Comparison of ENCODE assay signal across 13 cellular contexts in the genomic region with DNA sequence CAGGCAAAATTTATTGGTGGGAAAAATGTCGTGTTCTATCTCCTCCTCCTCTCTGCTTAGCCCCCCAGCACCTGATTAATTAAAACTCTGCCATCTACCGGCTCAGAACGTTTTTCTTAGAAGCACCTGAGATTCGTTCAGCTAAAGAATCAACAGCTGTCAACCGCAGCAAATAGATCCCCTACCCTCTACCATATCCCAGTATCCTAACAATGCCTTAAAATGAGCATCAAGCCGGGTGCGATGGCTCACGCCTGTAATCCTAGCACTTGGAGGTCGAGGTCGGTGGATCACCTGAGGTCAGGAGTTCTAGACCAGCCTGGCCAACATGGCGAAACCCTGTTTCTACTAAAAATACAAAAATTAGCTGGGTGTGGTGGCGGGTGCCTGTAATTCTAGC.
DNase-seq lines count a peak whose midpoint lies in the region; ATAC-seq and TF ChIP-seq lines count a peak whose summit lies in the region.
"Had no signal": no experiment of that assay in that cellular context is flagged by ENCODE, and none has a peak within 500 bp of the region (broad histone marks: within the 10 kb centered on the region; RNA-seq: fewer than 3 reads in every experiment).

No MANE protein-coding gene starts in this region.

- no peak for DNase-seq in HFFc6
- no peak for DNase-seq in breast epithelium (ENCODE audit: low spot score in 2 of 2)
- DNase-seq in mesenchymal stem cell, result no peak
- no peak for DNase-seq in pons (ENCODE audit: low spot score)
- DNase-seq in OCI-M2 (lab: John Stamatoyannopoulos, UW; ENCODE audit: unreplicated experiment), result no peak
- DNase-seq: CD4-positive, alpha-beta T cell; MM.1S had no signal

- H3K4me1 ChIP-seq in breast epithelium (no peaks in the 10 kb centered on the region), mesenchymal stem cell (ENCODE audit: control insufficient read depth, insufficient read depth, low read depth, low read length) (peaks cover 9% of the 10 kb centered on the region)

- peak overlapping the region in 1 of 2 experiments; percentile 26 for H3K4ac ChIP-seq in mesenchymal stem cell (ENCODE audit: low read depth in 1 of 2, low read length in 2 of 2)

- no peaks in the 10 kb centered on the region for H3K36me3 Mint-ChIP-seq in HFFc6 (ENCODE audit: low read depth)
- H3K36me3 Mint-ChIP-seq: activated naive CD4-positive, alpha-beta T cell treated with anti-CD3 and anti-CD28 coated beads, Interleukin-2, amount 50 U/mL, for 24 hours had no signal

- no peak overlapping the region for H2BK120ac ChIP-seq in mesenchymal stem cell (ENCODE audit: low read depth, low read length)

- H3K9ac ChIP-seq in mesenchymal stem cell (ENCODE audit: low read length), result peak overlapping the region; percentile 75
- H3K9ac ChIP-seq: neural progenitor cell, SK-N-SH had no signal

- 94% methylated on average over 11 of the region's 12 CpGs for WGBS in mesenchymal stem cell

- H3K9me3 Mint-ChIP-seq in HFFc6, result no peaks in the 10 kb centered on the region
- H3K9me3 Mint-ChIP-seq: CD4-positive, alpha-beta T cell had no signal

- no peak overlapping the region for H2AFZ ChIP-seq in mesenchymal stem cell (ENCODE audit: low read depth, low read length)
- H2AFZ ChIP-seq: neural progenitor cell had no signal

- H3K9me3 ChIP-seq in breast epithelium (no peaks in the 10 kb centered on the region), mesenchymal stem cell (ENCODE audit: control insufficient read depth, low read length) (no peaks in the 10 kb centered on the region)
- H3K9me3 ChIP-seq: SK-N-SH had no signal

- H3K27me3 Mint-ChIP-seq in HFFc6 (ENCODE audit: insufficient read depth), result no peaks in the 10 kb centered on the region

- peak overlapping the region; percentile 45 for H4K8ac ChIP-seq in mesenchymal stem cell (ENCODE audit: low read length)

- H3K23ac ChIP-seq in mesenchymal stem cell (ENCODE audit: low read length in 2 of 2), result no peak overlapping the region

- H2BK15ac ChIP-seq in mesenchymal stem cell (ENCODE audit: low read depth, poor library complexity, severe bottlenecking), result peak overlapping the region; percentile 49

- no peak overlapping the region for H3K4me3 Mint-ChIP-seq in HFFc6
- H3K4me3 Mint-ChIP-seq: activated naive CD4-positive, alpha-beta T cell treated with anti-CD3 and anti-CD28 coated beads, Interleukin-2, amount 50 U/mL, for 24 hours; CD4-positive, alpha-beta T cell; neural progenitor cell had no signal

- peak overlapping the region; percentile 12; the same call in 1 of the 2 replicates for H3K27ac Mint-ChIP-seq in HFFc6
- H3K27ac Mint-ChIP-seq: activated naive CD4-positive, alpha-beta T cell treated with anti-CD3 and anti-CD28 coated beads, Interleukin-2, amount 50 U/mL, for 24 hours; CD4-positive, alpha-beta T cell had no signal

- H2BK5ac ChIP-seq in mesenchymal stem cell (ENCODE audit: low read depth, low read length, poor library complexity, severe bottlenecking), result peak overlapping the region; percentile 21

- H3K18ac ChIP-seq in mesenchymal stem cell (ENCODE audit: low read depth in 1 of 2, low read length in 2 of 2), result peak overlapping the region in 1 of 2 experiments; percentile 70

- H3K36me3 ChIP-seq in breast epithelium (no peaks in the 10 kb centered on the region), mesenchymal stem cell (ENCODE audit: control insufficient read depth in 1 of 2, insufficient read depth in 2 of 2, low read depth in 1 of 2, low read length in 2 of 2) (no peaks in the 10 kb centered on the region)
- H3K36me3 ChIP-seq: neural progenitor cell had no signal

- H3K27me3 ChIP-seq in breast epithelium (no peaks in the 10 kb centered on the region), mesenchymal stem cell (ENCODE audit: control insufficient read depth in 1 of 2, insufficient read depth in 1 of 2, low read length in 2 of 2) (no peaks in the 10 kb centered on the region)
- H3K27me3 ChIP-seq: neural progenitor cell had no signal

- TF ChIP-seq CTCF in HFFc6 (IDR thresholded peaks at IDR 0.05), result no peak; the same call in 1 of the 2 replicates
- TF ChIP-seq CTCF in breast epithelium (IDR thresholded peaks at IDR 0.05), result no peak

- peaks cover 65% of the 10 kb centered on the region for H3K4me1 Mint-ChIP-seq in HFFc6 (ENCODE audit: low read depth)
- H3K4me1 Mint-ChIP-seq: activated naive CD4-positive, alpha-beta T cell treated with anti-CD3 and anti-CD28 coated beads, Interleukin-2, amount 50 U/mL, for 24 hours had no signal

- no peak overlapping the region for H2AK5ac ChIP-seq in mesenchymal stem cell (ENCODE audit: low read length, severe bottlenecking)

- H2BK12ac ChIP-seq in mesenchymal stem cell (ENCODE audit: low read length in 2 of 2), result peak overlapping the region in 1 of 2 experiments; percentile 74

- ATAC-seq in GM21515 (IDR thresholded peaks at IDR 0.05; ENCODE audit: unreplicated experiment), result no peak

- TF ChIP-seq POLR2A in breast epithelium (IDR thresholded peaks at IDR 0.05), result no peak

- intact Hi-C loops in breast epithelium (cut with DNase I; ENCODE audit: low total_unique reads), result no loop called here

- H4K91ac ChIP-seq in mesenchymal stem cell (ENCODE audit: low read length), result no peak overlapping the region

- peak overlapping the region; percentile 17 to 66 for H3K27ac ChIP-seq in breast epithelium
- peak overlapping the region; percentile 17 for H3K27ac ChIP-seq in mesenchymal stem cell (ENCODE audit: low read length, poor library complexity, severe bottlenecking)
- H3K27ac ChIP-seq in temporal lobe (ENCODE audit: low read depth, low read length), result peak overlapping the region; percentile 77
- H3K27ac ChIP-seq: neural progenitor cell, VCaP had no signal

- no peak overlapping the region for H3K4me2 ChIP-seq in mesenchymal stem cell (ENCODE audit: low read length, poor library complexity, severe bottlenecking)
- H3K4me2 ChIP-seq: neural progenitor cell, SK-N-SH had no signal

- H3K14ac ChIP-seq in mesenchymal stem cell (ENCODE audit: low read length in 2 of 2), result peak overlapping the region in 1 of 2 experiments; percentile 55

- peaks cover 19% of the 10 kb centered on the region for H3K79me1 ChIP-seq in mesenchymal stem cell (replicated peaks; ENCODE audit: low read length, poor library complexity, severe bottlenecking)

- H3K4me3 ChIP-seq in breast epithelium (peak overlapping the region in 1 of 3 donors; percentile 12), mesenchymal stem cell (ENCODE audit: insufficient read depth in 1 of 2, low read depth in 1 of 2, low read length in 2 of 2) (peak overlapping the region in 1 of 2 experiments; percentile 35)
- H3K4me3 ChIP-seq: neural progenitor cell had no signal

Comparison
In these comparisons a context has a peak if more than half of its experiments do, and no peak if none do; other contexts are left out.
1. H3K27ac ChIP-seq: peak in every context shown above with its lines; median percentile 77 in temporal lobe; 42 in breast epithelium; 17 in mesenchymal stem cell.